ENCODE assay signal across 8 cellular contexts in genomic region chr3:11055496-11055895, GRCh38.
"Had no signal": no experiment of that assay in that cellular context is flagged by ENCODE, and none has a peak within 500 bp of the region (broad histone marks: within the 10 kb centered on the region; RNA-seq: fewer than 3 reads in every experiment).

No MANE protein-coding gene starts in this region.

- ATAC-seq: HepG2, K562 had no signal

- FAIRE-seq: HepG2, HTR-8/SVneo, K562 had no signal

- H3K4me3 ChIP-seq: K562 had no signal

- H3K4me2 ChIP-seq: KMS-11 had no signal

- DNase-seq: IMR-90, KBM-7, KG1 had no signal

- H3K27ac ChIP-seq: HL-60, KMS-11 had no signal

- H3K9ac ChIP-seq: KMS-11 had no signal
